Comparison of ENCODE assay signal across 8 cellular contexts in genomic region chr10:124647421-124648130, GRCh38.
A peak's percentile ranks its signal among the peaks of the same experiment; 100 is the strongest.
DNase-seq lines count a peak whose midpoint lies in the region; ATAC-seq and TF ChIP-seq lines count a peak whose summit lies in the region.

No MANE protein-coding gene starts in this region.

- no peak overlapping the region for H2AK5ac ChIP-seq in trophoblast cell (ENCODE audit: low read length)

- H3K36me3 ChIP-seq in esophagus muscularis mucosa = no peaks in the 10 kb centered on the region
- peaks cover 2% of the 10 kb centered on the region in 2 experiments for H3K36me3 ChIP-seq in trophoblast cell (ENCODE audit: control insufficient read depth in 1 of 2, insufficient read depth in 2 of 2, low read length in 2 of 2)
- H3K36me3 ChIP-seq in hepatocyte (replicated peaks; ENCODE audit: insufficient read depth, low read depth) = no peaks in the 10 kb centered on the region

- H3K9ac ChIP-seq in trophoblast cell (ENCODE audit: low read length) = no peak overlapping the region

- no peak overlapping the region for H3K4ac ChIP-seq in trophoblast cell (ENCODE audit: low read depth, low read length)

- H3K18ac ChIP-seq in trophoblast cell (ENCODE audit: low read length) = no peak overlapping the region

- no peaks in the 10 kb centered on the region for H3K79me1 ChIP-seq in trophoblast cell (ENCODE audit: low read length)

- H3K36me3 Mint-ChIP-seq in type B pancreatic cell = peaks cover 4% of the 10 kb centered on the region

- no peak for TF ChIP-seq POLR2A in esophagus muscularis mucosa (IDR thresholded peaks at IDR 0.05; ENCODE audit: low read depth)

- no peaks in the 10 kb centered on the region for H3K9me2 ChIP-seq in hepatocyte (replicated peaks; ENCODE audit: insufficient read depth)

- WGBS in esophagus muscularis mucosa = 71% methylated on average over 8 of the region's 9 CpGs
- no CpG with 5 or more reads among the region's 9 CpGs for WGBS in trophoblast cell (ENCODE audit: extremely low coverage, insufficient coverage, insufficient read length)
- WGBS in hepatocyte (ENCODE audit: low lambda C conversion rate, missing lambda C conversion rate) = 77% methylated on average over 9 of the region's 9 CpGs

- intact Hi-C loops in esophagus muscularis mucosa (cut with DNase I) = loop anchor here (5.0 kb wide), 2 partner anchors 80 to 95 kb away; partner anchors contain the start of gene FAM53B

- H3K4me3 ChIP-seq in esophagus muscularis mucosa (no peak overlapping the region), trophoblast cell (ENCODE audit: low read depth, low read length) (no peak overlapping the region), hepatocyte (no peak overlapping the region)

- H3K4me1 ChIP-seq in esophagus muscularis mucosa (peaks cover 72 to 97% (median 91%) of the 10 kb centered on the region in 4 donors), trophoblast cell (ENCODE audit: control insufficient read depth in 1 of 2, insufficient read depth in 2 of 2, low read length in 2 of 2) (peaks cover 2 to 4% of the 10 kb centered on the region in 2 experiments), hepatocyte (ENCODE audit: insufficient read depth) (peaks cover 21% of the 10 kb centered on the region)

- no peak overlapping the region for H3K4me2 ChIP-seq in trophoblast cell (ENCODE audit: low read length)
- H3K4me2 ChIP-seq in hepatocyte = no peak overlapping the region

- H3K4me1 Mint-ChIP-seq in type B pancreatic cell (ENCODE audit: unreplicated experiment) = peaks cover 34% of the 10 kb centered on the region

- H3K79me2 ChIP-seq in trophoblast cell (ENCODE audit: control insufficient read depth, insufficient read depth, low read length, poor library complexity) = no peaks in the 10 kb centered on the region
- H3K79me2 ChIP-seq in hepatocyte = peaks cover 44% of the 10 kb centered on the region

- H4K12ac ChIP-seq in trophoblast cell (ENCODE audit: low read depth, low read length) = no peak overlapping the region

- no peak overlapping the region for H2BK120ac ChIP-seq in trophoblast cell (ENCODE audit: insufficient read depth, low read length, poor library complexity)

- no peak overlapping the region for H4K8ac ChIP-seq in trophoblast cell (ENCODE audit: low read depth, low read length)

- no peak overlapping the region for H3K4me3 Mint-ChIP-seq in type B pancreatic cell

- TF ChIP-seq CTCF in esophagus muscularis mucosa (IDR thresholded peaks at IDR 0.05) (peak in 2 of 3 experiments; percentile 5 to 26), type B pancreatic cell (conservative IDR thresholded peaks at IDR 0.05) (no peak), hepatocyte (IDR thresholded peaks at IDR 0.05; ENCODE audit: poor library complexity) (no peak)

- H3K27ac Mint-ChIP-seq in type B pancreatic cell = no peak overlapping the region

- H3K23ac ChIP-seq in trophoblast cell (ENCODE audit: low read length) = no peak overlapping the region

- H4K91ac ChIP-seq in trophoblast cell (ENCODE audit: low read depth, low read length) = no peak overlapping the region

- H4K20me1 ChIP-seq in hepatocyte (ENCODE audit: insufficient read depth, poor library complexity, severe bottlenecking) = peaks cover 2% of the 10 kb centered on the region

- DNase-seq in DMS53 treated with DMSO at 0.1 percent for 48 hours (lab: John Stamatoyannopoulos, UW; ENCODE audit: unreplicated experiment) (peak; percentile 7), NAMALWA (ENCODE audit: low spot score) (peak; percentile 61), esophagus muscularis mucosa (ENCODE audit: extremely low spot score) (no peak), trophoblast cell (peak in 1 of 2 donors; percentile 36), type B pancreatic cell (ENCODE audit: extremely low spot score, unreplicated experiment) (no peak), hepatocyte (ENCODE audit: low spot score) (no peak)
- DNase-seq in activated CD8-positive, alpha-beta memory T cell treated with anti-CD3 and anti-CD28 coated beads, Interleukin-2, amount 50 U/mL, for 4 hours = peak; percentile 57

- no peaks in the 10 kb centered on the region for H3K27me3 Mint-ChIP-seq in type B pancreatic cell

- H2AFZ ChIP-seq in trophoblast cell (ENCODE audit: insufficient read depth, low read length, poor library complexity) (peak overlapping the region; percentile 23), hepatocyte (no peak overlapping the region)

- peak; percentile 71 for ATAC-seq in GM21528 (IDR thresholded peaks at IDR 0.05; ENCODE audit: low FRiP score, unreplicated experiment)

- no peaks in the 10 kb centered on the region for H3K27me3 ChIP-seq in esophagus muscularis mucosa
- no peaks in the 10 kb centered on the region for H3K27me3 ChIP-seq in trophoblast cell (ENCODE audit: insufficient read depth, low read length)
- H3K27me3 ChIP-seq in hepatocyte = no peaks in the 10 kb centered on the region

- H2BK12ac ChIP-seq in trophoblast cell (ENCODE audit: low read length) = no peak overlapping the region

- H3K27ac ChIP-seq in esophagus muscularis mucosa (replicated peaks in 1 of 4) (peak overlapping the region; percentile 39 to 76 (median 72)), trophoblast cell (ENCODE audit: low read depth, low read length) (no peak overlapping the region), hepatocyte (no peak overlapping the region)

- H3K14ac ChIP-seq in trophoblast cell (ENCODE audit: low read length) = no peak overlapping the region

- H2BK5ac ChIP-seq in trophoblast cell (ENCODE audit: low read depth, low read length, poor library complexity) = no peak overlapping the region

- H3K9me3 Mint-ChIP-seq in type B pancreatic cell = no peaks in the 10 kb centered on the region

- no peak for TF ChIP-seq EP300 in esophagus muscularis mucosa (IDR thresholded peaks at IDR 0.05)

- H3K9me3 ChIP-seq in esophagus muscularis mucosa (no peaks in the 10 kb centered on the region), trophoblast cell (ENCODE audit: insufficient read depth, low read depth, low read length) (peaks cover 3% of the 10 kb centered on the region), hepatocyte (ENCODE audit: low read depth) (no peaks in the 10 kb centered on the region)

Comparison
In these comparisons a context has a peak if more than half of its experiments do, and no peak if none do; other contexts are left out.
1. DNase-seq: peak in DMS53 treated with DMSO at 0.1 percent for 48 hours (single experiment), NAMALWA (single experiment) and activated CD8-positive, alpha-beta memory T cell treated with anti-CD3 and anti-CD28 coated beads, Interleukin-2, amount 50 U/mL, for 4 hours (single experiment); none in esophagus muscularis mucosa (single experiment), type B pancreatic cell (single experiment) and hepatocyte (single experiment).
2. H3K27ac ChIP-seq: peak in esophagus muscularis mucosa (4 of 4); none in trophoblast cell (single experiment) and hepatocyte (single experiment).
3. CTCF ChIP-seq: peak in esophagus muscularis mucosa (2 of 3); none in type B pancreatic cell (single experiment) and hepatocyte (single experiment).